In the genomic region with DNA sequence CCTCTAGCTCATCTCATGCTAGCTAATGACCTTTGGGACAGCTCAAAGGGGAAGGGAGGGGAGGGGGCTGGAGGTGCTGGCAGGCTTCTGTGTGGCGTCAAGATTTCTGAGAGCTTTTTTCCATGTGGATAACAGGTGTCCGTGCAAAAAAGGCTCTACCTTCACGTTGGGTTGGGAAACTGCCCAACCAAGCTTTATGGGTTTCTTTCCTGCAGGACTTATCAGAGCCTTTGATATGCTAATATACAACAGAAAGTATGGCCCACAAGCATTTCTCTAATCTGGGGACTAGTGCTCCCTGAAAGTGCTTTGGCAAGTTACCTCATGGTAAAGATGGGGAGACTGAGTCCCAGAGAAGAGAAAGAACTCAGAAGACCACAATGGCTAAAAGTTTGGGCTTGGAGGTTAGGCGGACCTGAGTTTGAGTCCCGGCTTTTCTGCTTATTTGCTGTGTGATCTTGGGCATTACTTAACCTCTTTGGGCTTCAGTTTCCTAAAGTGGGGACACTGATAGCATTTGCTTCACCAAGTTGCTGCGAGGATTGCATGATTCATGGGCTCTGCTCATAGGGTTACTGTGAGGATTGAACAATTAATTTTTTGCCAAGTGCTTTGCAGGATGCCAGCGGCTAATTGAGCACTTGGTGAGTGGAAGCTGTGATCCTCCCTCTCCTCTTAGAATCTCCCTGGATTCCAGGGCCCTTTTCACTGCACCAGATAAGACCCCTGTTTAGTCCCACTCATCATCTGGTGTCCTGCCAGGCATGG, we compare ENCODE assay signal across 17 cellular contexts. TPM values are rescaled to one million over a fixed set of nuclear protein-coding genes. Genes with fewer than 3 reads are reported as not detected.
A peak's percentile ranks its signal among the peaks of the same experiment; 100 is the strongest.
DNase-seq lines count a peak whose midpoint lies in the region; ATAC-seq, FAIRE-seq and TF ChIP-seq lines count a peak whose summit lies in the region.
"Had no signal": no experiment of that assay in that cellular context is flagged by ENCODE, and none has a peak within 500 bp of the region (broad histone marks: within the 10 kb centered on the region; RNA-seq: fewer than 3 reads in every experiment).

No MANE protein-coding gene starts in this region.

- no peaks in the 10 kb centered on the region for H3K27me3 Mint-ChIP-seq in type B pancreatic cell

- TF ChIP-seq CTCF in A549 (IDR thresholded peaks at IDR 0.05) (no peak), HEK293 (tag by site-specific recombination; IDR thresholded peaks at IDR 0.05) (no peak), epithelial cell of esophagus (IDR thresholded peaks at IDR 0.05; ENCODE audit: insufficient read depth, low read depth, low read length, missing control alignments) (no peak), neural cell (IDR thresholded peaks at IDR 0.05; ENCODE audit: poor library complexity, severe bottlenecking) (no peak), type B pancreatic cell (conservative IDR thresholded peaks at IDR 0.05) (no peak)

- H3K4me1 Mint-ChIP-seq in type B pancreatic cell (ENCODE audit: unreplicated experiment) = peaks cover 10% of the 10 kb centered on the region
- H3K4me1 Mint-ChIP-seq: WTC11 had no signal

- H3K27ac ChIP-seq in A549 (peak overlapping the region; percentile 68 to 87), HEK293 (ENCODE audit: extremely low read depth, low read depth, low read length) (no peak overlapping the region), neural cell (ENCODE audit: low read length) (no peak overlapping the region)
- H3K27ac ChIP-seq: psoas muscle, thoracic aorta had no signal

- H3F3A ChIP-seq in neural cell (ENCODE audit: insufficient read depth, low read length, poor library complexity, severe bottlenecking) = no peaks in the 10 kb centered on the region

- TF ChIP-seq EP300 in A549 (IDR thresholded peaks at IDR 0.05) = no peak
- no peak for TF ChIP-seq EP300 in neural cell (conservative IDR thresholded peaks at IDR 0.05; ENCODE audit: poor library complexity, severe bottlenecking)

- H3K36me3 ChIP-seq in HEK293 (ENCODE audit: control insufficient read depth in 2 of 2, insufficient read depth in 1 of 2, low read length in 2 of 2) (no peaks in the 10 kb centered on the region), neural cell (ENCODE audit: insufficient read depth, low read length) (peaks cover 4% of the 10 kb centered on the region)
- H3K36me3 ChIP-seq: thoracic aorta had no signal

- H3K9me3 ChIP-seq in A549 (no peaks in the 10 kb centered on the region), HEK293 (ENCODE audit: control insufficient read depth, insufficient read depth, low read depth, low read length) (no peaks in the 10 kb centered on the region), neural cell (ENCODE audit: low read length) (no peaks in the 10 kb centered on the region)
- H3K9me3 ChIP-seq: psoas muscle, thoracic aorta had no signal

- WGBS in A549 (ENCODE audit: missing lambda C conversion rate) = 70% methylated on average over 7 of the region's 7 CpGs

- H3K79me2 ChIP-seq in neural cell (replicated peaks; ENCODE audit: insufficient read depth, low read length) = peaks cover 81% of the 10 kb centered on the region

- CTCF ChIA-PET in A549 (lab: Yijun Ruan, JAX) = interaction anchor here (0.7 to 12.7 kb wide), 8 partner anchors 9 to 66 kb away, joined by 3 to 227 read pairs (median 6); a partner anchor contains a TSS
- CTCF ChIA-PET in HEK293 (lab: Yijun Ruan, JAX) = no interaction called here

- no peaks in the 10 kb centered on the region for H3K9me2 ChIP-seq in neural cell (ENCODE audit: insufficient read depth, low read length)

- no peak for DNase-seq in A549 (ENCODE audit: low read depth in 1 of 2, low spot score in 1 of 2)
- peak; percentile 38 for DNase-seq in epithelial cell of esophagus (ENCODE audit: low read depth)
- DNase-seq in HT-29 (ENCODE audit: low spot score) = no peak
- no peak for DNase-seq in type B pancreatic cell (ENCODE audit: extremely low spot score, unreplicated experiment)
- no peak for DNase-seq in NCI-H82 treated with DMSO at 0.1 percent for 48 hours (lab: John Stamatoyannopoulos, UW; ENCODE audit: unreplicated experiment)
- no peak for DNase-seq in activated naive CD4-positive, alpha-beta T cell (lab: John Stamatoyannopoulos, UW)
- DNase-seq: activated naive CD4-positive, alpha-beta T cell treated with Interleukin-2 at 50 U/mL for 16 hours; effector CD8-positive, alpha-beta T cell; NCI-H187 treated with DMSO at 0.1 percent for 48 hours; NCI-H524 treated with DMSO at 0.1 percent for 48 hours; psoas muscle; stimulated activated CD4-positive, alpha-beta T cell treated with anti-CD3 and anti-CD28 coated beads, Interleukin-15, amount 100 ng/mL, for 24 hours; T-cell had no signal

- H2AFZ ChIP-seq in neural cell (ENCODE audit: low read depth, low read length) = no peak overlapping the region

- no peak overlapping the region for H3K4me3 Mint-ChIP-seq in type B pancreatic cell
- H3K4me3 Mint-ChIP-seq: T-cell, WTC11 had no signal

- POLR2A ChIA-PET in A549 (lab: Yijun Ruan, JAX) = interaction anchor here (1.2 kb wide), 1 partner anchor 14 kb away, joined by 7 read pairs; a partner anchor contains a TSS
- POLR2A ChIA-PET in HEK293 (lab: Yijun Ruan, JAX) = no interaction called here

- H3K4me3 ChIP-seq in A549 (no peak overlapping the region), HEK293 (ENCODE audit: low read depth, low read length) (no peak overlapping the region), epithelial cell of esophagus (ENCODE audit: low read length) (no peak overlapping the region), neural cell (ENCODE audit: low read length) (peak overlapping the region; percentile 83)
- H3K4me3 ChIP-seq: psoas muscle, thoracic aorta had no signal

- H3K9me3 Mint-ChIP-seq in type B pancreatic cell = no peaks in the 10 kb centered on the region
- H3K9me3 Mint-ChIP-seq: T-cell, WTC11 had no signal

- H3K4me1 ChIP-seq in A549 (peaks cover 57% of the 10 kb centered on the region), HEK293 (ENCODE audit: control insufficient read depth, insufficient read depth, low read length) (no peaks in the 10 kb centered on the region)
- H3K4me1 ChIP-seq: psoas muscle had no signal

- no peaks in the 10 kb centered on the region for H3K27me3 ChIP-seq in neural cell (ENCODE audit: insufficient read depth, low read depth, low read length)

- no peak for ATAC-seq in A549
- ATAC-seq: psoas muscle, T-cell, WTC11 had no signal

- no peak for TF ChIP-seq POLR2A in A549 (IDR thresholded peaks at IDR 0.05; ENCODE audit: low read length)

- no peak overlapping the region for H3K27ac Mint-ChIP-seq in type B pancreatic cell
- H3K27ac Mint-ChIP-seq: WTC11 had no signal

- H4K20me1 ChIP-seq in neural cell (ENCODE audit: insufficient read depth) = peaks cover 37% of the 10 kb centered on the region

- H3K36me3 Mint-ChIP-seq in type B pancreatic cell = no peaks in the 10 kb centered on the region
- H3K36me3 Mint-ChIP-seq: T-cell, WTC11 had no signal

- H3K9ac ChIP-seq in neural cell (ENCODE audit: low read length) = no peak overlapping the region

- FAIRE-seq in A549 (lab: Jason Lieb, UNC) = no peak

- TF ChIP-seq RAD21 in A549 (conservative IDR thresholded peaks at IDR 0.05 in 1 of 2, IDR thresholded peaks at IDR 0.05 in 1 of 2) (no peak), neural cell (conservative IDR thresholded peaks at IDR 0.05) (no peak)

- H3K4me2 ChIP-seq in A549 (peak overlapping the region; percentile 53), neural cell (ENCODE audit: low read length) (peak overlapping the region; percentile 39)

TF ChIP-seq in A549, 52 proteins besides CTCF, POLR2A, EP300 and RAD21 (continues in another document):
- no peak for TF ChIP-seq HEYL (CRISPR knock-in tag; IDR thresholded peaks at IDR 0.05)

TF ChIP-seq in HEK293, 187 proteins besides CTCF, POLR2A, EP300 and RAD21 (continues in another document):
- peak; percentile 99 for TF ChIP-seq ZNF239 (tag by site-specific recombination; IDR thresholded peaks at IDR 0.05)

TF ChIP-seq in neural cell, 6 proteins besides CTCF, POLR2A, EP300 and RAD21 (continues in another document):
- no peak for TF ChIP-seq TAF1 (IDR thresholded peaks at IDR 0.05; ENCODE audit: low read depth)
- TF ChIP-seq MXI1 (conservative IDR thresholded peaks at IDR 0.05; ENCODE audit: poor library complexity, severe bottlenecking) = no peak
- no peak for TF ChIP-seq EZH2 (IDR thresholded peaks at IDR 0.05; ENCODE audit: borderline replicate concordance, insufficient read depth, low read length, poor library complexity, severe bottlenecking)

RNA-seq across cellular contexts. Expression of a gene that starts 14.1 kb away (rescaled TPM):
- 28.3 and 37.7 TPM in 2 replicates for polyA plus RNA-seq in A549 (2011; rRNA removed)
- polyA plus RNA-seq in A549 (2012; cell fraction: cytosol; rRNA removed) = 46.7 and 66.1 TPM in 2 replicates
- 102 and 106 TPM in 2 replicates for polyA plus RNA-seq in A549 (2012; cell fraction: nucleus; rRNA removed)
- 91.8 to 142 TPM (median 130 TPM) in 3 replicates for polyA plus RNA-seq in A549 (2017; fragmentation: RNase III; extraction: RNeasy Plus Mini Kit Qiagen cat#74134 plus additional on column Dnase treatment)
- polyA minus RNA-seq in A549 (2011; rRNA and poly(A)+ RNA removed) = 31.9 and 33.7 TPM in 2 replicates
- polyA plus RNA-seq in neural cell = 80.6 and 86.8 TPM in 2 replicates
- polyA minus RNA-seq in neural cell = 122 and 124 TPM in 2 replicates
- total RNA-seq in HT-29 (2014; rRNA removed; shearing (Covaris generic)) = 138 TPM in 2 replicates
- total RNA-seq in type B pancreatic cell (ENCODE audit: low replicate concordance) = 41.1 and 61.0 TPM in 2 replicates

RNA-seq across cellular contexts. Expression of a gene that starts 25.6 kb away (rescaled TPM):
- polyA plus RNA-seq in A549 (2011; rRNA removed) (0.45 and 0.77 TPM in 2 replicates), A549 (2017; fragmentation: RNase III; extraction: RNeasy Plus Mini Kit Qiagen cat#74134 plus additional on column Dnase treatment) (0.17 to 0.34 TPM (median 0.25 TPM) in 3 replicates), neural cell (0.62 and 0.86 TPM in 2 replicates)
- 0.17 and 0.22 TPM in 2 replicates for polyA plus RNA-seq in A549 (2012; cell fraction: cytosol; rRNA removed)
- polyA plus RNA-seq in A549 (2012; cell fraction: nucleus; rRNA removed) = 0.70 and 0.87 TPM in 2 replicates
- polyA minus RNA-seq in A549 (2011; rRNA and poly(A)+ RNA removed) = 0.41 and 1.2 TPM in 2 replicates
- polyA minus RNA-seq in neural cell = 0.49 TPM in 1 of 2 replicates, not detected in the other
- total RNA-seq in HT-29 (2014; rRNA removed; shearing (Covaris generic)) = not detected in 2 replicates
- not detected in 2 replicates for total RNA-seq in type B pancreatic cell (ENCODE audit: low replicate concordance)

RNA-seq across cellular contexts. Expression of a gene that starts 52.1 kb away (rescaled TPM):
- polyA plus RNA-seq in A549 (2011; rRNA removed) = 0.17 and 0.28 TPM in 2 replicates
- polyA plus RNA-seq in A549 (2012; cell fraction: cytosol; rRNA removed) = 0.05 and 0.19 TPM in 2 replicates
- polyA plus RNA-seq in A549 (2012; cell fraction: nucleus; rRNA removed) = 0.11 and 0.20 TPM in 2 replicates
- 0.10 to 0.28 TPM (median 0.10 TPM) in 3 replicates for polyA plus RNA-seq in A549 (2017; fragmentation: RNase III; extraction: RNeasy Plus Mini Kit Qiagen cat#74134 plus additional on column Dnase treatment)
- 0.91 TPM in 1 of 2 replicates, not detected in the other for polyA minus RNA-seq in A549 (2011; rRNA and poly(A)+ RNA removed)
- polyA plus RNA-seq in neural cell = 0.10 and 1.4 TPM in 2 replicates
- polyA minus RNA-seq in neural cell = 0.49 and 0.69 TPM in 2 replicates
- total RNA-seq in HT-29 (2014; rRNA removed; shearing (Covaris generic)) = not detected in 2 replicates
- total RNA-seq in type B pancreatic cell (ENCODE audit: low replicate concordance) = 0.69 and 7.4 TPM in 2 replicates
- total RNA-seq: psoas muscle, T-cell, thoracic aorta, WTC11 had no signal
- polyA plus RNA-seq: psoas muscle had no signal

Comparison
In these comparisons a context has a peak if more than half of its experiments do, and no peak if none do; other contexts are left out.
1. H3K27ac ChIP-seq: peak in A549 (2 of 2); none in HEK293 (single experiment) and neural cell (single experiment).